ENCODE assay signal across 1 cellular context in the genomic region with DNA sequence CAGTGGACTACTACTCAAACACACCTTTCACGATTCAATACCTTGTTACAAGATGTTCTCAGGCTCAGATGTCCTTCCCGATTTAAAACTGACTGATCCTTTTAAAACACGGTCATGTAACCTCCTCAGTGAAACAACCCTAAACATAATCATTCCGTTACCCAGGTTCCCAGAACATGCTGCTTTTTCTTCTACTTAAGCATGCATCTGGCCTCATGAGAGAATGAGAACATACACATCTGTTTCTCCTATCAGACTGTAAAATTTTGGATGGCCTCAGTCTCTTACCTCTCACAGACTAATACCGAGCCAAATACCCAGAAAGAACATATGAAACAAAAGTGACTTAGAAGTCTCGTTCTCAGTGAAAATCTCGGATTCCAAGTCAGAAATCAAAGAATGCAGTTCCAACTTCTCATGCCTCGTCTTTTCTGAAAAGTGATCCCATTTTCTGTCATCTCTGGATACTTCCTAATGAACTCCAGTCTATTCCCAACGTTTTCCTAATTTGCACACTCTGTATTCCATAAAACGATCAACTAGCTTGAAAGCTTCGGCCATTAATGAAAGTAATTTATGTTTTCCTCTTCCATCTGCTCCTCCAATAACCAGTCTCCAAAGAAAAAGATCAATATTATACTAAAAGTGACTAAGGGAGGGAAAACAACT.
TF ChIP-seq lines count a peak whose summit lies in the region.

No MANE protein-coding gene starts in this region.

TF ChIP-seq in K562, 482 proteins besides CTCF, POLR2A, EP300 and RAD21 (continued from another document):
- TF ChIP-seq, protein P1, sequence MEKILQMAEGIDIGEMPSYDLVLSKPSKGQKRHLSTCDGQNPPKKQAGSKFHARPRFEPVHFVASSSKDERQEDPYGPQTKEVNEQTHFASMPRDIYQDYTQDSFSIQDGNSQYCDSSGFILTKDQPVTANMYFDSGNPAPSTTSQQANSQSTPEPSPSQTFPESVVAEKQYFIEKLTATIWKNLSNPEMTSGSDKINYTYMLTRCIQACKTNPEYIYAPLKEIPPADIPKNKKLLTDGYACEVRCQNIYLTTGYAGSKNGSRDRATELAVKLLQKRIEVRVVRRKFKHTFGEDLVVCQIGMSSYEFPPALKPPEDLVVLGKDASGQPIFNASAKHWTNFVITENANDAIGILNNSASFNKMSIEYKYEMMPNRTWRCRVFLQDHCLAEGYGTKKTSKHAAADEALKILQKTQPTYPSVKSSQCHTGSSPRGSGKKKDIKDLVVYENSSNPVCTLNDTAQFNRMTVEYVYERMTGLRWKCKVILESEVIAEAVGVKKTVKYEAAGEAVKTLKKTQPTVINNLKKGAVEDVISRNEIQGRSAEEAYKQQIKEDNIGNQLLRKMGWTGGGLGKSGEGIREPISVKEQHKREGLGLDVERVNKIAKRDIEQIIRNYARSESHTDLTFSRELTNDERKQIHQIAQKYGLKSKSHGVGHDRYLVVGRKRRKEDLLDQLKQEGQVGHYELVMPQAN (IDR thresholded peaks at IDR 0.05; ENCODE audit: borderline replicate concordance), result no peak
- TF ChIP-seq ARHGAP35 (IDR thresholded peaks at IDR 0.05; ENCODE audit: partially characterized antibody), result no peak
